Comparison of ENCODE assay signal across 24 cellular contexts in genomic region chr1:180299486-180300246, GRCh38.
DNase-seq lines count a peak whose midpoint lies in the region; ATAC-seq and TF ChIP-seq lines count a peak whose summit lies in the region.
"Had no signal": no experiment of that assay in that cellular context is flagged by ENCODE, and none has a peak within 500 bp of the region (broad histone marks: within the 10 kb centered on the region; RNA-seq: fewer than 3 reads in every experiment).

No MANE protein-coding gene starts in this region.

- H3K27me3 Mint-ChIP-seq in natural killer cell (ENCODE audit: low read depth in 2 of 2), result no peaks in the 10 kb centered on the region
- H3K27me3 Mint-ChIP-seq: B cell; CD4-positive, alpha-beta T cell; IgD-negative memory B cell had no signal

- BruUV-seq in OCI-LY7 (replicated peaks; lab: Mats Ljungman, UMichigan), result no TSS peak

- CTCF ChIA-PET in OCI-LY7 (lab: Charles Lee; ENCODE audit: unreplicated experiment), result no interaction called here

- POLR2A ChIA-PET in OCI-LY7 (lab: Charles Lee), result no interaction called here

- H3K4me3 Mint-ChIP-seq in natural killer cell, result no peak overlapping the region
- H3K4me3 Mint-ChIP-seq: B cell; CD4-positive, alpha-beta T cell; IgD-negative memory B cell had no signal

- H3K36me3 Mint-ChIP-seq in natural killer cell, result no peaks in the 10 kb centered on the region

- H3K4me1 Mint-ChIP-seq in natural killer cell, result peaks cover 5 to 8% of the 10 kb centered on the region in 2 donors
- H3K4me1 Mint-ChIP-seq: B cell had no signal

- intact Hi-C loops in natural killer cell (cut with micrococcal nuclease), result no loop called here
- intact Hi-C loops in OCI-LY7 (cut with micrococcal nuclease; ENCODE audit: unreplicated experiment), result no loop called here

- H3K4me1 ChIP-seq in OCI-LY7 (ENCODE audit: insufficient read depth, low read length, poor library complexity, severe bottlenecking), result no peaks in the 10 kb centered on the region

- H3K4me2 ChIP-seq in OCI-LY7 (ENCODE audit: low read length), result no peak overlapping the region
- H3K4me2 ChIP-seq: A549 had no signal

- ATAC-seq in HG03565 (IDR thresholded peaks at IDR 0.05; ENCODE audit: unreplicated experiment), result no peak
- no peak for ATAC-seq in natural killer cell
- ATAC-seq: A549 had no signal

- H3K9me3 Mint-ChIP-seq in natural killer cell, result no peaks in the 10 kb centered on the region
- H3K9me3 Mint-ChIP-seq: IgD-negative memory B cell had no signal

- H4K20me1 ChIP-seq in OCI-LY7 (ENCODE audit: insufficient read depth, low read length), result no peaks in the 10 kb centered on the region

- peak; percentile 61 for DNase-seq in DMS 273 (lab: John Stamatoyannopoulos, UW; ENCODE audit: unreplicated experiment)
- peak; percentile 64 for DNase-seq in NCI-H1694 treated with DMSO at 0.1 percent for 48 hours (lab: John Stamatoyannopoulos, UW)
- peak; percentile 90 for DNase-seq in NCI-H524 treated with DMSO at 0.1 percent for 48 hours (lab: John Stamatoyannopoulos, UW)
- peak; percentile 13 for DNase-seq in cerebellar cortex (ENCODE audit: low spot score)
- DNase-seq in C1 segment of cervical spinal cord (lab: John Stamatoyannopoulos, UW), result no peak
- DNase-seq in natural killer cell, result no peak
- DNase-seq in OCI-LY7 (ENCODE audit: low spot score), result no peak
- DNase-seq: CD4-positive, alpha-beta T cell; COR-L47; DMS53; GF-D8; GOT3; HCEC 1CT; Kasumi-1; NCI-H2029 treated with DMSO at 0.1 percent for 48 hours; NCI-H2227 treated with DMSO at 0.1 percent for 48 hours; NCI-H510A; Right ventricle myocardium superior; T-helper 2 cell had no signal

- no peaks in the 10 kb centered on the region for H3K79me2 ChIP-seq in OCI-LY7 (ENCODE audit: insufficient read depth, low read depth, low read length)

- no peaks in the 10 kb centered on the region for H3K9me2 ChIP-seq in OCI-LY7 (ENCODE audit: insufficient read depth, low read length)

- no peaks in the 10 kb centered on the region for H3K9me3 ChIP-seq in OCI-LY7 (ENCODE audit: low read length)
- H3K9me3 ChIP-seq: A549 had no signal

- no peak overlapping the region for H3K27ac Mint-ChIP-seq in natural killer cell
- H3K27ac Mint-ChIP-seq: B cell; CD4-positive, alpha-beta T cell; IgD-negative memory B cell had no signal

- H2AFZ ChIP-seq in OCI-LY7 (ENCODE audit: low read length), result no peak overlapping the region

- no peak overlapping the region for H3K27ac ChIP-seq in OCI-LY7 (ENCODE audit: low read depth, low read length, poor library complexity, severe bottlenecking)
- H3K27ac ChIP-seq: A549, SK-N-MC had no signal

- no peak overlapping the region for H3K4me3 ChIP-seq in OCI-LY7 (ENCODE audit: low read depth, low read length, poor library complexity, severe bottlenecking)
- H3K4me3 ChIP-seq: A549, SK-N-MC had no signal

- H3K36me3 ChIP-seq in OCI-LY7 (ENCODE audit: insufficient read depth, low read length), result no peaks in the 10 kb centered on the region

- TF ChIP-seq CTCF in natural killer cell (IDR thresholded peaks at IDR 0.05) (no peak), OCI-LY7 (conservative IDR thresholded peaks at IDR 0.05; ENCODE audit: low read length) (no peak)

Comparison
In these comparisons a context has a peak if more than half of its experiments do, and no peak if none do; other contexts are left out.
1. DNase-seq: peak in DMS 273 (single experiment), NCI-H1694 treated with DMSO at 0.1 percent for 48 hours (single experiment), NCI-H524 treated with DMSO at 0.1 percent for 48 hours (single experiment) and cerebellar cortex (single experiment); none in C1 segment of cervical spinal cord (0 of 14), natural killer cell (single experiment) and OCI-LY7 (single experiment).